17 cellular contexts compared by ENCODE assay signal in genomic region chr12:49790741-49791140, GRCh38. TPM values are rescaled to one million over a fixed set of nuclear protein-coding genes. Genes with fewer than 3 reads are reported as not detected.
DNase-seq lines count a peak whose midpoint lies in the region; ATAC-seq and TF ChIP-seq lines count a peak whose summit lies in the region.
"Had no signal": no experiment of that assay in that cellular context is flagged by ENCODE, and none has a peak within 500 bp of the region (broad histone marks: within the 10 kb centered on the region; RNA-seq: fewer than 3 reads in every experiment).

No MANE protein-coding gene starts in this region.

- H3K36me3 ChIP-seq in H7 (replicated peaks; ENCODE audit: control insufficient read depth, insufficient read depth, low read length) (no peaks in the 10 kb centered on the region; the same call in none of the 2 replicates), ectodermal cell (ENCODE audit: control insufficient read depth, insufficient read depth, low read length) (no peaks in the 10 kb centered on the region), mesendoderm (ENCODE audit: control insufficient read depth, insufficient read depth, low read length) (no peaks in the 10 kb centered on the region), esophagus squamous epithelium (peaks cover 0 to 38% (median 0%) of the 10 kb centered on the region in 3 donors), mucosa of descending colon (ENCODE audit: low read depth) (no peaks in the 10 kb centered on the region)

- H3K4me1 ChIP-seq in ectodermal cell (ENCODE audit: control insufficient read depth, insufficient read depth, low read length) (no peaks in the 10 kb centered on the region), mesendoderm (ENCODE audit: control insufficient read depth, low read depth, low read length) (no peaks in the 10 kb centered on the region), esophagus squamous epithelium (no peaks in the 10 kb centered on the region), mucosa of descending colon (ENCODE audit: low read depth) (no peaks in the 10 kb centered on the region)
- H3K4me1 ChIP-seq: A549 had no signal

- H3K4me3 Mint-ChIP-seq in osteocyte (ENCODE audit: unreplicated experiment), result no peak overlapping the region
- H3K4me3 Mint-ChIP-seq: CD4-positive, alpha-beta T cell had no signal

- DNase-seq in H7, result peak; percentile 45
- no peak for DNase-seq in mesendoderm
- no peak for DNase-seq in osteocyte (ENCODE audit: extremely low spot score, unreplicated experiment)
- DNase-seq in esophagus squamous epithelium (lab: John Stamatoyannopoulos, UW), result no peak
- DNase-seq in mucosa of descending colon, result no peak
- DNase-seq in EL, result no peak
- DNase-seq: AML-193; CD4-positive, alpha-beta T cell; KBM-7; MM.1S; NCI-H2029; NCI-H2227 treated with DMSO at 0.1 percent for 48 hours; SHP77 had no signal

- no peak overlapping the region for H2AK5ac ChIP-seq in mesendoderm (ENCODE audit: low read length)

- no peaks in the 10 kb centered on the region for H3K79me1 ChIP-seq in mesendoderm (ENCODE audit: low read length)

- H2BK15ac ChIP-seq in mesendoderm (replicated peaks; ENCODE audit: low read depth), result no peak overlapping the region

- H3K4me2 ChIP-seq in mesendoderm (ENCODE audit: low read length), result no peak overlapping the region
- H3K4me2 ChIP-seq: A549 had no signal

- no peak overlapping the region for H3K23ac ChIP-seq in mesendoderm (ENCODE audit: low read length)

- no peak overlapping the region for H2BK120ac ChIP-seq in mesendoderm (ENCODE audit: low read depth, low read length)

- 92 to 96% methylated on average over 9 of the region's 9 CpGs for WGBS in ectodermal cell, 2 experiments
- no CpG with 5 or more reads among the region's 9 CpGs for WGBS in mesendoderm (ENCODE audit: extremely low coverage, insufficient coverage, low lambda C conversion rate)
- WGBS in esophagus squamous epithelium, 2 donors, result 77 to 88% methylated on average over 7 of the region's 9 CpGs

- H3K36me3 Mint-ChIP-seq in osteocyte (ENCODE audit: unreplicated experiment), result peaks cover 8% of the 10 kb centered on the region

- H3K4me3 ChIP-seq in H7 (ENCODE audit: insufficient read depth, low read depth, low read length), result no peak overlapping the region
- H3K4me3 ChIP-seq in ectodermal cell (ENCODE audit: insufficient read depth, low read depth, low read length), result no peak overlapping the region
- H3K4me3 ChIP-seq in mesendoderm (ENCODE audit: low read length), result no peak overlapping the region
- no peak overlapping the region for H3K4me3 ChIP-seq in esophagus squamous epithelium
- H3K4me3 ChIP-seq in mucosa of descending colon, result no peak overlapping the region
- H3K4me3 ChIP-seq: A549; BLaER1 treated with 17β-estradiol and CSF1 and Interleukin-3, amounts not matched to agents 10 nM and 100 nM had no signal

- H3K27ac ChIP-seq in ectodermal cell (ENCODE audit: insufficient read depth, low read depth, low read length, poor library complexity, severe bottlenecking), result peak overlapping the region; percentile 9
- no peak overlapping the region for H3K27ac ChIP-seq in mesendoderm (ENCODE audit: low read depth, low read length)
- no peak overlapping the region for H3K27ac ChIP-seq in esophagus squamous epithelium
- H3K27ac ChIP-seq: A549; BLaER1 treated with 17β-estradiol and CSF1 and Interleukin-3, amounts not matched to agents 10 nM and 100 nM had no signal

- TF ChIP-seq CTCF in osteocyte (IDR thresholded peaks at IDR 0.05) (no peak), esophagus squamous epithelium (IDR thresholded peaks at IDR 0.05) (no peak), mucosa of descending colon (IDR thresholded peaks at IDR 0.05) (no peak)

- peak overlapping the region; percentile 25 for H3K56ac ChIP-seq in mesendoderm (ENCODE audit: low read length)

- H3K9ac ChIP-seq in mesendoderm (ENCODE audit: low read length), result no peak overlapping the region

- no peak overlapping the region for H4K5ac ChIP-seq in mesendoderm (ENCODE audit: low read length)

- no peak overlapping the region for H2BK5ac ChIP-seq in mesendoderm (ENCODE audit: low read length)

- no peak overlapping the region for H3K18ac ChIP-seq in mesendoderm (ENCODE audit: low read length)

- ATAC-seq in GM19395 (IDR thresholded peaks at IDR 0.05; ENCODE audit: unreplicated experiment), result no peak
- no peak for ATAC-seq in mucosa of descending colon

- no peak for TF ChIP-seq POLR2A in esophagus squamous epithelium (IDR thresholded peaks at IDR 0.05)

- peak overlapping the region; percentile 28 for H3K27ac Mint-ChIP-seq in osteocyte (ENCODE audit: unreplicated experiment)
- H3K27ac Mint-ChIP-seq: CD4-positive, alpha-beta T cell had no signal

- H3K27me3 Mint-ChIP-seq in osteocyte (ENCODE audit: unreplicated experiment), result no peaks in the 10 kb centered on the region
- H3K27me3 Mint-ChIP-seq: CD4-positive, alpha-beta T cell had no signal

- intact Hi-C loops in esophagus squamous epithelium (cut with DNase I) (no loop called here), mucosa of descending colon (cut with DNase I, micrococcal nuclease) (no loop called here)

- H3K27me3 ChIP-seq in H7 (ENCODE audit: control insufficient read depth, insufficient read depth, low read length) (no peaks in the 10 kb centered on the region), ectodermal cell (ENCODE audit: control insufficient read depth, insufficient read depth, low read length, poor library complexity, severe bottlenecking) (no peaks in the 10 kb centered on the region), mesendoderm (ENCODE audit: insufficient read depth, low read length, poor library complexity) (no peaks in the 10 kb centered on the region), esophagus squamous epithelium (no peaks in the 10 kb centered on the region)
- H3K27me3 ChIP-seq: BLaER1 treated with 17β-estradiol and CSF1 and Interleukin-3, amounts not matched to agents 10 nM and 100 nM had no signal

- H3K4ac ChIP-seq in mesendoderm (ENCODE audit: low read depth, low read length), result no peak overlapping the region

- H3K79me2 ChIP-seq in mesendoderm (ENCODE audit: control insufficient read depth, insufficient read depth, low read length), result no peaks in the 10 kb centered on the region

- no peak overlapping the region for H4K8ac ChIP-seq in mesendoderm (ENCODE audit: low read depth, low read length)

- H3K9me3 ChIP-seq in ectodermal cell (ENCODE audit: control insufficient read depth, low read length) (no peaks in the 10 kb centered on the region), esophagus squamous epithelium (no peaks in the 10 kb centered on the region), mucosa of descending colon (no peaks in the 10 kb centered on the region)

- H3K9me3 Mint-ChIP-seq in osteocyte (ENCODE audit: unreplicated experiment), result peaks cover 5% of the 10 kb centered on the region

- no peaks in the 10 kb centered on the region for H3K4me1 Mint-ChIP-seq in osteocyte (ENCODE audit: unreplicated experiment)

RNA-seq across cellular contexts. Expression of gene NCKAP5L, which starts 37.5 kb away (rescaled TPM):
- total RNA-seq in H7 (2014; rRNA removed; shearing (Covaris generic)), result 20.0 and 22.3 TPM in 2 replicates
- polyA plus RNA-seq in ectodermal cell (2013, experiment 1 of 4), result 22.0 TPM
- polyA plus RNA-seq in ectodermal cell (2013, experiment 2 of 4), result 22.0 TPM
- 17.2 TPM for polyA plus RNA-seq in ectodermal cell (2013, experiment 3 of 4)
- 19.2 TPM for polyA plus RNA-seq in ectodermal cell (2013, experiment 4 of 4)
- polyA plus RNA-seq in mesendoderm (2013, experiment 1 of 2), result 11.3 TPM
- 11.2 TPM for polyA plus RNA-seq in mesendoderm (2013, experiment 2 of 2)
- 39.1 and 42.4 TPM in 2 replicates for total RNA-seq in osteocyte
- 10 to 100 TPM in 1 of 4 donors, 1 to 10 TPM in 3; 3.2 to 10.5 (median 8.0) TPM for total RNA-seq in esophagus squamous epithelium
- 10 to 100 TPM in 1 of 3 donors, 1 to 10 TPM in 2; 2.5 to 17.7 (median 4.7) TPM for total RNA-seq in mucosa of descending colon

RNA-seq across cellular contexts. Expression of gene TMBIM6, which starts 49.4 kb away (rescaled TPM):
- total RNA-seq in H7 (2014; rRNA removed; shearing (Covaris generic)), result 385 and 401 TPM in 2 replicates
- polyA plus RNA-seq in ectodermal cell (2013, experiment 1 of 4), result 340 TPM
- polyA plus RNA-seq in ectodermal cell (2013, experiment 2 of 4), result 367 TPM
- 278 TPM for polyA plus RNA-seq in ectodermal cell (2013, experiment 3 of 4)
- polyA plus RNA-seq in ectodermal cell (2013, experiment 4 of 4), result 322 TPM
- polyA plus RNA-seq in mesendoderm (2013, experiment 1 of 2), result 365 TPM
- 358 TPM for polyA plus RNA-seq in mesendoderm (2013, experiment 2 of 2)
- total RNA-seq in osteocyte (385 TPM in 2 replicates), esophagus squamous epithelium (100 to 1,000 TPM; 307 to 444 (median 343) TPM), mucosa of descending colon (100 to 1,000 TPM; 614 to 954 (median 773) TPM)

RNA-seq across cellular contexts. Expression of gene BCDIN3D, which starts 52.2 kb away (rescaled TPM):
- 1.4 and 1.6 TPM in 2 replicates for total RNA-seq in H7 (2014; rRNA removed; shearing (Covaris generic))
- 6.6 TPM for polyA plus RNA-seq in ectodermal cell (2013, experiment 1 of 4)
- polyA plus RNA-seq in ectodermal cell (2013, experiment 2 of 4), result 6.1 TPM
- 4.8 TPM for polyA plus RNA-seq in ectodermal cell (2013, experiment 3 of 4)
- polyA plus RNA-seq in ectodermal cell (2013, experiment 4 of 4), result 5.6 TPM
- 1.7 TPM for polyA plus RNA-seq in mesendoderm (2013, experiment 1 of 2)
- 1.5 TPM for polyA plus RNA-seq in mesendoderm (2013, experiment 2 of 2)
- total RNA-seq in osteocyte (4.2 and 5.3 TPM in 2 replicates), esophagus squamous epithelium (1 to 10 TPM; 2.5 to 4.8 (median 3.0) TPM), mucosa of descending colon (1 to 10 TPM; 3.0 to 5.0 (median 3.7) TPM)
